ENCODE assay signal across 27 cellular contexts in the genomic region with DNA sequence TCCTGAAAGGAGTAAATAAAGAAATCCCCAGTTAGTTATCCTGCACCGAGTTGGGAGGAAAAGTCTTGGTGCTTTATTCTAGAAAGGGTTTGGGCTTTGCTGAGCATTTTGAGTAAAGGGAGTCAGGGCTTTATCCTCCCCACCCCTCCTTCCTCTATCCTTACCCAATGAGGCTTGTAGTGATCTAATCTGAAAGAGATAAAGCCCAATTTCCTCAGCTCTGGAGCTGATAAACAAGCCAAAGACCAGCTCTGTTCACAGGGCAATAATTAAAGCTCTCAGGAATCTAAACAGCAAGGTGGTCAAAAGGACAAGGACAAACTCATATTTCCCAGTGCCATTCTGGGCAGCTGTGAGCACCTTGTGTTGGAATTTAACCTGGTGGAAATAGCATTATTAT.
DNase-seq lines count a peak whose midpoint lies in the region; ATAC-seq, FAIRE-seq and TF ChIP-seq lines count a peak whose summit lies in the region.
"Had no signal": no experiment of that assay in that cellular context is flagged by ENCODE, and none has a peak within 500 bp of the region (broad histone marks: within the 10 kb centered on the region; RNA-seq: fewer than 3 reads in every experiment).

No MANE protein-coding gene starts in this region.

- no peaks in the 10 kb centered on the region for H3K27me3 ChIP-seq in ACC112 (ENCODE audit: insufficient read depth, low read length)
- no peaks in the 10 kb centered on the region for H3K27me3 ChIP-seq in keratinocyte (ENCODE audit: control insufficient read depth, extremely low read depth, insufficient read depth, low read length)
- H3K27me3 ChIP-seq in parathyroid adenoma (ENCODE audit: control insufficient read depth, insufficient read depth, low read length) = no peaks in the 10 kb centered on the region
- H3K27me3 ChIP-seq: breast epithelium, ovary, thyroid gland had no signal

- no peak for TF ChIP-seq CTCF in keratinocyte (optimal IDR thresholded peaks at IDR 0.05 in 1 of 3, IDR thresholded peaks at IDR 0.05 in 1 of 3, conservative IDR thresholded peaks at IDR 0.05 in 1 of 3; ENCODE audit: extremely low read depth in 1 of 3, insufficient read depth in 2 of 3, low read length in 3 of 3)
- no peak for TF ChIP-seq CTCF in parathyroid adenoma (IDR thresholded peaks at IDR 0.05)

- peaks cover 6% of the 10 kb centered on the region for H3K4me1 ChIP-seq in ACC112 (ENCODE audit: control insufficient read depth, insufficient read depth, low read length, unreplicated experiment)
- peaks cover 47% of the 10 kb centered on the region for H3K4me1 ChIP-seq in keratinocyte (ENCODE audit: control insufficient read depth, extremely low read depth, insufficient read depth, low read length)
- H3K4me1 ChIP-seq in parathyroid adenoma = peaks cover 7% of the 10 kb centered on the region
- H3K4me1 ChIP-seq: breast epithelium had no signal

- no peak for FAIRE-seq in keratinocyte (lab: Jason Lieb, UNC)
- FAIRE-seq: H1, islet of Langerhans, RCC 7860 had no signal

- H3K9me1 ChIP-seq in keratinocyte (ENCODE audit: control insufficient read depth, extremely low read depth, insufficient read depth, low read length) = no peaks in the 10 kb centered on the region

- ATAC-seq in GM19455 (IDR thresholded peaks at IDR 0.05; ENCODE audit: unreplicated experiment) = no peak
- ATAC-seq: activated CD8-positive, alpha-beta T cell treated with anti-CD3 and anti-CD28 coated beads, Interleukin-2, amount 10 ng/mL, durations not matched to agents 7 days and 5 days; lower lobe of right lung had no signal

- no peaks in the 10 kb centered on the region for H4K20me1 ChIP-seq in keratinocyte (ENCODE audit: control insufficient read depth, extremely low read depth, insufficient read depth, low read length)

- dilution Hi-C loops in keratinocyte (cut with MboI; ENCODE audit: extremely low pct_ligation_motif_present, low sequenced_read_pairs) = no loop called here

- H3K4me2 ChIP-seq in keratinocyte (ENCODE audit: control insufficient read depth, extremely low read depth, insufficient read depth, low read depth, low read length) (no peak overlapping the region), parathyroid adenoma (ENCODE audit: low read length) (no peak overlapping the region)

- H3K36me3 ChIP-seq in ACC112 (ENCODE audit: insufficient read depth, low read length) (no peaks in the 10 kb centered on the region), keratinocyte (ENCODE audit: control insufficient read depth in 2 of 2, extremely low read depth in 1 of 2, insufficient read depth in 2 of 2, low read length in 2 of 2) (no peaks in the 10 kb centered on the region), parathyroid adenoma (ENCODE audit: control insufficient read depth, insufficient read depth, low read length) (no peaks in the 10 kb centered on the region)
- H3K36me3 ChIP-seq: breast epithelium, lower lobe of right lung, ovary, thyroid gland had no signal

- H3K9ac ChIP-seq in keratinocyte (ENCODE audit: control insufficient read depth, extremely low read depth, insufficient read depth, low read length) = no peak overlapping the region
- no peak overlapping the region for H3K9ac ChIP-seq in parathyroid adenoma

- H3K4me3 ChIP-seq in ACC112 (ENCODE audit: low read depth, low read length) (no peak overlapping the region), keratinocyte (ENCODE audit: control insufficient read depth in 2 of 3, extremely low read depth in 1 of 3, insufficient read depth in 2 of 3, low read depth in 1 of 3, low read length in 3 of 3) (no peak overlapping the region), parathyroid adenoma (ENCODE audit: low read depth, low read length) (peak overlapping the region; percentile 20)
- H3K4me3 ChIP-seq: breast epithelium, lower lobe of right lung, ovary, thyroid gland had no signal

- DNase-seq in NCI-H226 (peak; percentile 14), keratinocyte (ENCODE audit: low read depth, low spot score) (no peak), NCI-H345 (lab: John Stamatoyannopoulos, UW) (no peak), cerebellar nuclear complex (lab: John Stamatoyannopoulos, UW) (no peak)
- no peak for DNase-seq in activated CD8-positive, alpha-beta memory T cell treated with anti-CD3 and anti-CD28 coated beads, Interleukin-2, amount 50 U/mL, for 4 hours
- DNase-seq: activated CD8-positive, alpha-beta T cell treated with anti-CD3 and anti-CD28 coated beads, Interleukin-2, amount 10 ng/mL, durations not matched to agents 7 days and 5 days; amygdala; CD4-positive, alpha-beta T cell; Karpas-422; lower lobe of right lung; NCI-H1417 treated with DMSO at 0.1 percent for 48 hours; NCI-H2081 treated with DMSO at 0.1 percent for 48 hours; NCI-H446; NCI-H748 treated with DMSO at 0.1 percent for 48 hours; nephron progenitor cell; ovary; SHP77 treated with DMSO at 0.1 percent for 48 hours; stimulated activated CD4-positive, alpha-beta T cell treated with anti-CD3 and anti-CD28 coated beads, Interleukin-4, amount 100 ng/mL, for 1 hour; SW 1271; thyroid gland had no signal

- H3K27ac ChIP-seq in ACC112 (ENCODE audit: low read depth, low read length) (no peak overlapping the region), keratinocyte (ENCODE audit: control insufficient read depth, insufficient read depth, low read length) (no peak overlapping the region), parathyroid adenoma (peak overlapping the region; percentile 61)
- H3K27ac ChIP-seq: breast epithelium, lower lobe of right lung, ovary, thyroid gland had no signal

- H3K79me2 ChIP-seq in ACC112 (ENCODE audit: control insufficient read depth, insufficient read depth, low read length, unreplicated experiment) = no peaks in the 10 kb centered on the region
- H3K79me2 ChIP-seq in keratinocyte (ENCODE audit: control insufficient read depth, insufficient read depth, low read length) = no peaks in the 10 kb centered on the region
- no peaks in the 10 kb centered on the region for H3K79me2 ChIP-seq in parathyroid adenoma

- no peaks in the 10 kb centered on the region for H3K9me3 ChIP-seq in keratinocyte (ENCODE audit: control insufficient read depth, low read depth, low read length)
- no peaks in the 10 kb centered on the region for H3K9me3 ChIP-seq in parathyroid adenoma (ENCODE audit: control insufficient read depth, low read length)
- H3K9me3 ChIP-seq: breast epithelium, lower lobe of right lung, ovary, thyroid gland had no signal

- peak overlapping the region; percentile 24 for H2AFZ ChIP-seq in ACC112 (ENCODE audit: low read length, unreplicated experiment)
- H2AFZ ChIP-seq in keratinocyte (ENCODE audit: control insufficient read depth, low read length) = peak overlapping the region; percentile 36
- peak overlapping the region; percentile 69 for H2AFZ ChIP-seq in parathyroid adenoma
